Comparison of ENCODE assay signal across 1 cellular context in the genomic region with DNA sequence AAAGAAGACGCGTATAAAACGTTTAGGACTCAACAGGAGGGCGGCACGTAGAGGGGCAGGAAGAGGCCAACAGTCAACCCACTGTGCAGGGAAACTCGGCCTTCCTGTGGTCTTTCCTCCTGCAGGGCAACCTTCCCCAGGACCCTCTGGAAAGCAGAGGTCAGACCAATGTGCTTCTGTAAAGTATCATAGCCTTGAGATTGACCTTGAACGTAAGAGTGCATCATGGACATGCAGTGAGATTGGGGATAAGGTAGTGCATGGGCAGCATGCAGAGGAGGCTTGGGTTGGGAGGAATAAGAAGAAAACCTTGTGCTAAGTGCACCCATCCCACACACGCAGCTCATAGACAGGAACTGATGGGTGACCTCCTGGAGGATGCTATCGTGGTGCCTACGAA.
TF ChIP-seq lines count a peak whose summit lies in the region.

No MANE protein-coding gene starts in this region.

TF ChIP-seq in A549, 52 proteins besides CTCF, POLR2A, EP300 and RAD21:
- TF ChIP-seq, protein P1, sequence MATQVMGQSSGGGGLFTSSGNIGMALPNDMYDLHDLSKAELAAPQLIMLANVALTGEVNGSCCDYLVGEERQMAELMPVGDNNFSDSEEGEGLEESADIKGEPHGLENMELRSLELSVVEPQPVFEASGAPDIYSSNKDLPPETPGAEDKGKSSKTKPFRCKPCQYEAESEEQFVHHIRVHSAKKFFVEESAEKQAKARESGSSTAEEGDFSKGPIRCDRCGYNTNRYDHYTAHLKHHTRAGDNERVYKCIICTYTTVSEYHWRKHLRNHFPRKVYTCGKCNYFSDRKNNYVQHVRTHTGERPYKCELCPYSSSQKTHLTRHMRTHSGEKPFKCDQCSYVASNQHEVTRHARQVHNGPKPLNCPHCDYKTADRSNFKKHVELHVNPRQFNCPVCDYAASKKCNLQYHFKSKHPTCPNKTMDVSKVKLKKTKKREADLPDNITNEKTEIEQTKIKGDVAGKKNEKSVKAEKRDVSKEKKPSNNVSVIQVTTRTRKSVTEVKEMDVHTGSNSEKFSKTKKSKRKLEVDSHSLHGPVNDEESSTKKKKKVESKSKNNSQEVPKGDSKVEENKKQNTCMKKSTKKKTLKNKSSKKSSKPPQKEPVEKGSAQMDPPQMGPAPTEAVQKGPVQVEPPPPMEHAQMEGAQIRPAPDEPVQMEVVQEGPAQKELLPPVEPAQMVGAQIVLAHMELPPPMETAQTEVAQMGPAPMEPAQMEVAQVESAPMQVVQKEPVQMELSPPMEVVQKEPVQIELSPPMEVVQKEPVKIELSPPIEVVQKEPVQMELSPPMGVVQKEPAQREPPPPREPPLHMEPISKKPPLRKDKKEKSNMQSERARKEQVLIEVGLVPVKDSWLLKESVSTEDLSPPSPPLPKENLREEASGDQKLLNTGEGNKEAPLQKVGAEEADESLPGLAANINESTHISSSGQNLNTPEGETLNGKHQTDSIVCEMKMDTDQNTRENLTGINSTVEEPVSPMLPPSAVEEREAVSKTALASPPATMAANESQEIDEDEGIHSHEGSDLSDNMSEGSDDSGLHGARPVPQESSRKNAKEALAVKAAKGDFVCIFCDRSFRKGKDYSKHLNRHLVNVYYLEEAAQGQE (IDR thresholded peaks at IDR 0.05): no peak
- TF ChIP-seq EHF (CRISPR knock-in tag; IDR thresholded peaks at IDR 0.05) (no peak), HOXA7 (CRISPR knock-in tag; IDR thresholded peaks at IDR 0.05) (no peak), FOXS1 (CRISPR knock-in tag; IDR thresholded peaks at IDR 0.05) (no peak), MAZ (IDR thresholded peaks at IDR 0.05; ENCODE audit: borderline replicate concordance, low read depth, low read length) (no peak), HEYL (CRISPR knock-in tag; IDR thresholded peaks at IDR 0.05) (no peak)
- TF ChIP-seq, protein P2, sequence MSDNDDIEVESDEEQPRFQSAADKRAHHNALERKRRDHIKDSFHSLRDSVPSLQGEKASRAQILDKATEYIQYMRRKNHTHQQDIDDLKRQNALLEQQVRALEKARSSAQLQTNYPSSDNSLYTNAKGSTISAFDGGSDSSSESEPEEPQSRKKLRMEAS (IDR thresholded peaks at IDR 0.05): no peak
- TF ChIP-seq, protein P3, sequence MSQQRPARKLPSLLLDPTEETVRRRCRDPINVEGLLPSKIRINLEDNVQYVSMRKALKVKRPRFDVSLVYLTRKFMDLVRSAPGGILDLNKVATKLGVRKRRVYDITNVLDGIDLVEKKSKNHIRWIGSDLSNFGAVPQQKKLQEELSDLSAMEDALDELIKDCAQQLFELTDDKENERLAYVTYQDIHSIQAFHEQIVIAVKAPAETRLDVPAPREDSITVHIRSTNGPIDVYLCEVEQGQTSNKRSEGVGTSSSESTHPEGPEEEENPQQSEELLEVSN (IDR thresholded peaks at IDR 0.05; ENCODE audit: borderline replicate concordance, low read depth): no peak
